Comparison of ENCODE assay signal across 26 cellular contexts in genomic region chr10:1372212-1372611, GRCh38.
DNase-seq lines count a peak whose midpoint lies in the region; ATAC-seq, FAIRE-seq and TF ChIP-seq lines count a peak whose summit lies in the region.
"Had no signal": no experiment of that assay in that cellular context is flagged by ENCODE, and none has a peak within 500 bp of the region (broad histone marks: within the 10 kb centered on the region; RNA-seq: fewer than 3 reads in every experiment).

No MANE protein-coding gene starts in this region.

- FAIRE-seq in GM12878 (lab: Jason Lieb, UNC) = no peak

- H3K36me3 Mint-ChIP-seq in progenitor cell of endocrine pancreas (ENCODE audit: insufficient read depth) (no peaks in the 10 kb centered on the region), mesothelial cell of epicardium (no peaks in the 10 kb centered on the region)
- H3K36me3 Mint-ChIP-seq: immature natural killer cell; natural killer cell treated with Interleukin-12 subunit alpha and Interleukin-12 subunit beta and Interleukin-15 and Interleukin-18, amount 100 ng/mL, for 72 hours had no signal

- H4K20me1 ChIP-seq in Karpas-422 (ENCODE audit: insufficient read depth, low read depth, low read length) (no peaks in the 10 kb centered on the region), GM12878 (ENCODE audit: control insufficient read depth, insufficient read depth) (no peaks in the 10 kb centered on the region)

- no peak overlapping the region for H3K4me3 Mint-ChIP-seq in progenitor cell of endocrine pancreas (ENCODE audit: low read depth)
- no peak overlapping the region for H3K4me3 Mint-ChIP-seq in mesothelial cell of epicardium
- H3K4me3 Mint-ChIP-seq: activated T-cell treated with anti-CD3 and anti-CD28 coated beads, Interleukin-2, amount 50 U/mL, for 24 hours; immature natural killer cell; natural killer cell treated with Interleukin-12 subunit alpha and Interleukin-12 subunit beta and Interleukin-15 and Interleukin-18, amount 100 ng/mL, for 72 hours had no signal

- CTCF ChIA-PET in GM12878 (lab: Yijun Ruan, JAX) = interaction anchor here (0.5 to 1.1 kb wide), 2 partner anchors 13 to 197 kb away, joined by 3 read pairs; no protein-coding TSS in a partner anchor

- TF ChIP-seq POLR2A in GM12878 (IDR thresholded peaks at IDR 0.05; ENCODE audit: low read depth, low read length) = no peak

- ATAC-seq in GM12878 = no peak
- ATAC-seq: body of pancreas; left lung; natural killer cell treated with Interleukin-12 subunit alpha and Interleukin-12 subunit beta and Interleukin-15 and Interleukin-18, amount 100 ng/mL, for 72 hours; right lobe of liver had no signal

- TF ChIP-seq RAD21 in GM12878 (IDR thresholded peaks at IDR 0.05; ENCODE audit: insufficient read depth, low read depth, low read length) = 0 out of 2 replicates have a peak, but pooled peaks have one; percentile 26

- H3K4me1 Mint-ChIP-seq in progenitor cell of endocrine pancreas (ENCODE audit: low read depth) (peaks cover 4% of the 10 kb centered on the region), mesothelial cell of epicardium (peaks cover 10% of the 10 kb centered on the region)
- H3K4me1 Mint-ChIP-seq: immature natural killer cell had no signal

- H3K9me2 ChIP-seq in Karpas-422 (replicated peaks; ENCODE audit: insufficient read depth, low read length) = no peaks in the 10 kb centered on the region

- H3K9me3 ChIP-seq in Karpas-422 (ENCODE audit: low read length) (no peaks in the 10 kb centered on the region), GM12878 (replicated peaks; ENCODE audit: control insufficient read depth, insufficient read depth, low read length) (no peaks in the 10 kb centered on the region)
- H3K9me3 ChIP-seq: body of pancreas, left lung, Peyer's patch, right lobe of liver, transverse colon had no signal

- H3K27ac Mint-ChIP-seq in progenitor cell of endocrine pancreas = no peak overlapping the region
- no peak overlapping the region for H3K27ac Mint-ChIP-seq in mesothelial cell of epicardium
- H3K27ac Mint-ChIP-seq: activated T-cell treated with anti-CD3 and anti-CD28 coated beads, Interleukin-2, amount 50 U/mL, for 24 hours; immature natural killer cell; natural killer cell treated with Interleukin-12 subunit alpha and Interleukin-12 subunit beta and Interleukin-15 and Interleukin-18, amount 100 ng/mL, for 72 hours had no signal

- in situ Hi-C loops in GM12878 (cut with MboI) = no loop called here

- intact Hi-C loops in GM12878 (cut with micrococcal nuclease; ENCODE audit: unreplicated experiment) = no loop called here

- RAD21 ChIA-PET in GM12878 (lab: Charles Lee; ENCODE audit: unreplicated experiment) = no interaction called here

- H2AFZ ChIP-seq in Karpas-422 (ENCODE audit: low read length) = no peak overlapping the region
- H2AFZ ChIP-seq in GM12878 (ENCODE audit: control insufficient read depth, low read depth, low read length) = no peak overlapping the region
- H2AFZ ChIP-seq: parathyroid adenoma had no signal

- H3K4me2 ChIP-seq in Karpas-422 (ENCODE audit: low read depth, low read length, poor library complexity, severe bottlenecking) (no peak overlapping the region), GM12878 (ENCODE audit: control insufficient read depth, insufficient read depth) (no peak overlapping the region)

- H3K27me3 ChIP-seq in GM06990 (replicated peaks; ENCODE audit: control insufficient read depth, insufficient read depth, low read length) = no peaks in the 10 kb centered on the region
- no peaks in the 10 kb centered on the region for H3K27me3 ChIP-seq in Karpas-422 (ENCODE audit: low read length)
- no peaks in the 10 kb centered on the region for H3K27me3 ChIP-seq in GM12878 (replicated peaks in 1 of 2; ENCODE audit: control insufficient read depth in 2 of 2, insufficient read depth in 2 of 2, low read length in 1 of 2)
- H3K27me3 ChIP-seq: body of pancreas, Peyer's patch, right lobe of liver, transverse colon had no signal

- no TSS peak for BruUV-seq in GM12878 (replicated peaks; lab: Mats Ljungman, UMichigan)

- H3K79me2 ChIP-seq in Karpas-422 (ENCODE audit: low read length) (no peaks in the 10 kb centered on the region), GM12878 (ENCODE audit: control insufficient read depth, insufficient read depth, low read length) (no peaks in the 10 kb centered on the region)
- H3K79me2 ChIP-seq: parathyroid adenoma had no signal

- H3K4me3 ChIP-seq in GM06990 (replicated peaks; ENCODE audit: low read depth, low read length) = no peak overlapping the region
- H3K4me3 ChIP-seq in Karpas-422 (ENCODE audit: low read length) = no peak overlapping the region
- no peak overlapping the region for H3K4me3 ChIP-seq in GM12878
- H3K4me3 ChIP-seq: body of pancreas, left lung, Peyer's patch, right lobe of liver, transverse colon had no signal

- 0% methylated on average over 4 of the region's 4 CpGs for WGBS in GM12878 (ENCODE audit: insufficient coverage, insufficient replicate concordance, low lambda C conversion rate, missing lambda C conversion rate)

- SMC1A ChIA-PET in GM12878 (lab: Charles Lee; ENCODE audit: uncharacterized antibody, unreplicated experiment) = interaction anchor here (1.5 kb wide), 1 partner anchor 17 kb away, joined by 3 read pairs; no protein-coding TSS in a partner anchor

- DNase-seq in GM06990 (ENCODE audit: extremely low read depth, insufficient read length) (no peak), Karpas-422 (peak; percentile 50), GM12878 (ENCODE audit: low read depth, low spot score) (no peak), progenitor cell of endocrine pancreas (ENCODE audit: low spot score, unreplicated experiment) (no peak), mesothelial cell of epicardium (ENCODE audit: low spot score in 2 of 2, unreplicated experiment in 2 of 2) (no peak), A172 (ENCODE audit: low spot score) (no peak)
- no peak for DNase-seq in activated CD8-positive, alpha-beta memory T cell treated with anti-CD3 and anti-CD28 coated beads for 24 hours
- DNase-seq in activated CD4-positive, alpha-beta T cell treated with anti-CD3 and anti-CD28 coated beads for 48 hours = no peak
- DNase-seq: activated T-cell treated with anti-CD3 and anti-CD28 coated beads, Interleukin-2, amount 50 U/mL, for 24 hours; AML-193; body of pancreas; foreskin fibroblast; immature natural killer cell; IMR-90; left lung; midbrain; MM.1S; NCI-H1436 treated with DMSO at 0.1 percent for 48 hours; NK-92 treated with Interleukin-12 subunit alpha and Interleukin-12 subunit beta, amount 100 ng/mL, for 24 hours; Peyer's patch; right lobe of liver; T-helper 1 cell; transverse colon had no signal

- no peaks in the 10 kb centered on the region for H3K4me1 ChIP-seq in Karpas-422 (ENCODE audit: low read length)
- no peaks in the 10 kb centered on the region for H3K4me1 ChIP-seq in GM12878 (ENCODE audit: control insufficient read depth, insufficient read depth, low read length)
- H3K4me1 ChIP-seq: body of pancreas, left lung, Peyer's patch, right lobe of liver, transverse colon had no signal

- TF ChIP-seq CTCF in GM06990 (IDR thresholded peaks at IDR 0.05; ENCODE audit: insufficient read depth, low read length, poor library complexity, severe bottlenecking) (peak; percentile 27), GM12878 (IDR thresholded peaks at IDR 0.05 in 2 of 3, conservative IDR thresholded peaks at IDR 0.05 in 1 of 3; ENCODE audit: control insufficient read depth in 2 of 3, extremely low read depth in 1 of 3, insufficient read depth in 1 of 3, low read depth in 3 of 3, low read length in 3 of 3) (peak in 1 of 3 experiments; percentile 4; a peak in 1 of 6 replicates), progenitor cell of endocrine pancreas (IDR thresholded peaks at IDR 0.05; ENCODE audit: unreplicated experiment) (peak; percentile 24), mesothelial cell of epicardium (IDR thresholded peaks at IDR 0.05; ENCODE audit: unreplicated experiment) (no peak)

- H3K27me3 Mint-ChIP-seq in progenitor cell of endocrine pancreas = peaks cover 2% of the 10 kb centered on the region
- H3K27me3 Mint-ChIP-seq in mesothelial cell of epicardium (ENCODE audit: low read depth) = peaks cover 39% of the 10 kb centered on the region

- no peak overlapping the region for H3K9ac ChIP-seq in Karpas-422 (ENCODE audit: low read length)
- H3K9ac ChIP-seq in GM12878 (ENCODE audit: control insufficient read depth, insufficient read depth, low read length) = no peak overlapping the region
- H3K9ac ChIP-seq: parathyroid adenoma had no signal

- H3K27ac ChIP-seq in Karpas-422 (ENCODE audit: low read length) (no peak overlapping the region), GM12878 (ENCODE audit: control insufficient read depth, insufficient read depth) (no peak overlapping the region)
- H3K27ac ChIP-seq: body of pancreas, epithelial cell of prostate, left lung, parathyroid adenoma, Peyer's patch, right lobe of liver, transverse colon had no signal

- H3K9me3 Mint-ChIP-seq in progenitor cell of endocrine pancreas (ENCODE audit: low read depth) (no peaks in the 10 kb centered on the region), mesothelial cell of epicardium (no peaks in the 10 kb centered on the region)
- H3K9me3 Mint-ChIP-seq: activated T-cell treated with anti-CD3 and anti-CD28 coated beads, Interleukin-2, amount 50 U/mL, for 24 hours had no signal

- POLR2A ChIA-PET in GM12878 (lab: Charles Lee) = no interaction called here

- no peak for TF ChIP-seq EP300 in GM12878 (IDR thresholded peaks at IDR 0.05; ENCODE audit: borderline replicate concordance in 1 of 2, control insufficient read depth in 1 of 2, low read depth in 2 of 2, low read length in 2 of 2)

- H3K36me3 ChIP-seq in GM06990 (ENCODE audit: control insufficient read depth, insufficient read depth, low read length) (no peaks in the 10 kb centered on the region), Karpas-422 (ENCODE audit: insufficient read depth, low read length) (no peaks in the 10 kb centered on the region), GM12878 (ENCODE audit: control insufficient read depth in 2 of 2, insufficient read depth in 2 of 2, low read length in 1 of 2) (no peaks in the 10 kb centered on the region)
- H3K36me3 ChIP-seq: left lung, Peyer's patch, right lobe of liver, transverse colon had no signal

TF ChIP-seq in GM12878, 131 proteins besides CTCF, POLR2A, EP300 and RAD21 (continues in another document):
- no peak for TF ChIP-seq SREBF1 (IDR thresholded peaks at IDR 0.05; ENCODE audit: low read length)
- TF ChIP-seq MLLT1 (IDR thresholded peaks at IDR 0.05) = no peak
